Comparison of ENCODE assay signal across 12 cellular contexts in the genomic region with DNA sequence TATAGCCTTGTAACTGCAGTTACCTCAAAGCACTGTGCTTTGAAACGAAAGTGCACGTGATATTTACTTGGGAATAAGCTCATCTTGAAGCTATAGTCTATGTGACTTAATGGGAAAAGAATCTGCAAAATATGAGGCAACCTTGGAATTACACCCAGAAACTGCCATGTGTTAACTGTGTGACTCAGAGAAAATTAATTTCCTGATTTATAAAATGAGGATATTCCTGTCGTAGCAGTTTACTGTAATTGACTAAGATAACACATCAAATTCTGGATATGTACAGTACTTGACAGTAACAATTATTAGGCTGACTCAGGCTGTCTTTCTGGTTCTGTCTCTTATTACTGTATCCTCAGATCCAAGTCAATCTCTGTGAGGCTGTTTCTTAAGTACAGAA.
A peak's percentile ranks its signal among the peaks of the same experiment; 100 is the strongest.
DNase-seq lines count a peak whose midpoint lies in the region; ATAC-seq, FAIRE-seq and TF ChIP-seq lines count a peak whose summit lies in the region.
"Had no signal": no experiment of that assay in that cellular context is flagged by ENCODE, and none has a peak within 500 bp of the region (broad histone marks: within the 10 kb centered on the region; RNA-seq: fewer than 3 reads in every experiment).

No MANE protein-coding gene starts in this region.

- DNase-seq in AG10803 (ENCODE audit: low read depth) (peak; percentile 34), M059J (ENCODE audit: low read depth) (peak; percentile 63), bronchial epithelial cell (ENCODE audit: low read depth) (peak; percentile 99), kidney tubule cell (ENCODE audit: low spot score) (peak; percentile 80), uterus (no peak), ascending aorta (ENCODE audit: low spot score in 2 of 2) (no peak), putamen (ENCODE audit: low spot score) (no peak)
- DNase-seq: activated naive CD4-positive, alpha-beta T cell treated with anti-CD3 and anti-CD28 coated beads, Interleukin-2, amount 10 ng/mL, durations not matched to agents 7 days and 5 days; effector memory CD4-positive, alpha-beta T cell; KG1; NCI-H524 treated with DMSO at 0.1 percent for 48 hours had no signal

- H3K27ac ChIP-seq in uterus (no peak overlapping the region), ascending aorta (no peak overlapping the region)

- H3K4me3 ChIP-seq in AG10803 (ENCODE audit: low read length) (no peak overlapping the region), bronchial epithelial cell (ENCODE audit: low read depth, low read length) (no peak overlapping the region), uterus (no peak overlapping the region), ascending aorta (no peak overlapping the region)

- intact Hi-C loops in uterus (cut with DNase I; ENCODE audit: low total_unique reads), result no loop called here
- intact Hi-C loops in ascending aorta (cut with DNase I), result no loop called here

- TF ChIP-seq CTCF in AG10803 (conservative IDR thresholded peaks at IDR 0.05; ENCODE audit: low read length) (no peak), bronchial epithelial cell (IDR thresholded peaks at IDR 0.05; ENCODE audit: insufficient read depth, low read length, severe bottlenecking) (no peak), uterus (IDR thresholded peaks at IDR 0.05) (no peak), ascending aorta (IDR thresholded peaks at IDR 0.05) (no peak)

- no peaks in the 10 kb centered on the region for H3K4me1 ChIP-seq in uterus
- no peaks in the 10 kb centered on the region for H3K4me1 ChIP-seq in ascending aorta

- H3K9me3 ChIP-seq in uterus, result no peaks in the 10 kb centered on the region
- no peaks in the 10 kb centered on the region for H3K9me3 ChIP-seq in ascending aorta

- FAIRE-seq in bronchial epithelial cell (lab: Jason Lieb, UNC), result no peak

- H3K36me3 ChIP-seq in bronchial epithelial cell (ENCODE audit: control insufficient read depth, insufficient read depth, low read length) (no peaks in the 10 kb centered on the region), uterus (no peaks in the 10 kb centered on the region), ascending aorta (no peaks in the 10 kb centered on the region)

- no peak for ATAC-seq in HG02763 (IDR thresholded peaks at IDR 0.05; ENCODE audit: unreplicated experiment)

- H3K27me3 ChIP-seq in bronchial epithelial cell (ENCODE audit: control insufficient read depth, insufficient read depth, low read length) (no peaks in the 10 kb centered on the region), uterus (no peaks in the 10 kb centered on the region), ascending aorta (no peaks in the 10 kb centered on the region)

- TF ChIP-seq POLR2A in uterus (IDR thresholded peaks at IDR 0.05), result no peak

Comparison
In these comparisons a context has a peak if more than half of its experiments do, and no peak if none do; other contexts are left out.
1. DNase-seq: peak in AG10803 (single experiment), M059J (single experiment), bronchial epithelial cell (single experiment) and kidney tubule cell (single experiment); none in uterus (0 of 2), ascending aorta (0 of 2) and putamen (single experiment).